Comparison of ENCODE assay signal across 8 cellular contexts in the genomic region with DNA sequence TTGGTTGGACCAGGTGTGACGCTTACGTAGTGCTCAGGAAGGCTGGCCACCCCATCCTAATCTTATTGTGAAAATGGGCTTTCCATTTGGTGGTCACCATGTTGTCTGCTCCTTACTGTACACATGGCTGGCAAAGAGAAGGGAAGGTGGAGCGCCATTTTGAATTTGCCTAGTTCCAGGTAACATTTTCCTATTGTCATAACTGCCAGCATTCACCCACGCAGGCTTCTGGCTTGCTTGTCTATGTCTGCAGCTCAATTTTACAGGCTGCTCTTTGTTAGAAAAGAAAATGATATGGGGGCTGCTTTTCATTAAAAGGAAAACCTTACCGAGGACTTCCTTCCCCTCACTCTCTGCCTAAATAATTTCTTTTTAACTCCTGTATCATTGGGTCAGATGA. TPM values are rescaled to one million over a fixed set of nuclear protein-coding genes. Genes with fewer than 3 reads are reported as not detected.
DNase-seq lines count a peak whose midpoint lies in the region; ATAC-seq, FAIRE-seq and TF ChIP-seq lines count a peak whose summit lies in the region.
"Not testable (repeated sequence)": the region's sequence is repeated elsewhere in the genome, so short reads cannot be mapped to it uniquely, and the experiment has no call there.

No MANE protein-coding gene starts in this region.

- DNase-seq in A549 (ENCODE audit: low read depth in 1 of 2, low spot score in 1 of 2); CD8-positive, alpha-beta T cell; OCI-LY7 (ENCODE audit: low spot score); MCF 10A (ENCODE audit: unreplicated experiment); HepG2 (ENCODE audit: low spot score); trophoblast cell: not testable (repeated sequence)
- peak; percentile 48 for DNase-seq in activated CD8-positive, alpha-beta memory T cell treated with anti-CD3 and anti-CD28 coated beads for 24 hours

- not testable (repeated sequence) for H3K36me3 Mint-ChIP-seq in CD8-positive, alpha-beta T cell; activated naive CD8-positive, alpha-beta T cell; MCF 10A (ENCODE audit: insufficient read depth, unreplicated experiment)

- not testable (repeated sequence) for H3K79me1 ChIP-seq in trophoblast cell (ENCODE audit: low read length)

- not testable (repeated sequence) for H3K4ac ChIP-seq in trophoblast cell (ENCODE audit: low read depth, low read length)

- peak overlapping the region; percentile 84 to 96; a peak in 5 of 6 replicates for H3K27ac ChIP-seq in A549
- not testable (repeated sequence) for H3K27ac ChIP-seq in CD8-positive, alpha-beta T cell (ENCODE audit: low read depth, low read length); OCI-LY7 (ENCODE audit: low read depth, low read length, poor library complexity, severe bottlenecking); HepG2 (ENCODE audit: extremely low read length, insufficient read depth, low read length); trophoblast cell (ENCODE audit: low read depth, low read length)

- H4K20me1 ChIP-seq in OCI-LY7 (ENCODE audit: insufficient read depth, low read length); HepG2 (ENCODE audit: insufficient read depth, low read length): not testable (repeated sequence)

- CTCF ChIA-PET in A549 (lab: Yijun Ruan, JAX) (interaction anchor here (0.8 to 11.3 kb wide), 6 partner anchors 8 to 100 kb away, joined by 3 to 178 read pairs (median 4); a partner anchor contains a TSS), OCI-LY7 (lab: Charles Lee; ENCODE audit: unreplicated experiment) (interaction anchor here (1.0 kb wide), 1 partner anchor 9 kb away, joined by 4 read pairs; no protein-coding TSS in a partner anchor), MCF 10A (lab: Yijun Ruan, JAX) (interaction anchor here (0.7 to 4.0 kb wide), 4 partner anchors 8 to 107 kb away, joined by 3 to 36 read pairs (median 9); a partner anchor contains a TSS)
- CTCF ChIA-PET in CD8-positive, alpha-beta T cell (lab: Charles Lee), result interaction anchor here (1.9 to 10.5 kb wide), 3 partner anchors 8 to 35 kb away, joined by 6 to 278 read pairs (median 17); a partner anchor contains a TSS
- CTCF ChIA-PET in HepG2 (lab: Yijun Ruan, JAX; ENCODE audit: low intra/inter-chr PET ratio, low total read pairs), result not testable (repeated sequence)

- not testable (repeated sequence) for ATAC-seq in A549; CD8-positive, alpha-beta T cell; HepG2

- H3K9me2 ChIP-seq in OCI-LY7 (ENCODE audit: insufficient read depth, low read length), result not testable (repeated sequence)

- peak overlapping the region; percentile 49 for H2BK120ac ChIP-seq in trophoblast cell (ENCODE audit: insufficient read depth, low read length, poor library complexity)

- not testable (repeated sequence) for H3K9me3 ChIP-seq in A549; CD8-positive, alpha-beta T cell (ENCODE audit: low read length); OCI-LY7 (ENCODE audit: low read length); HepG2 (ENCODE audit: low read length); trophoblast cell (ENCODE audit: insufficient read depth, low read depth, low read length)

- H3K27ac Mint-ChIP-seq in CD8-positive, alpha-beta T cell, result peak overlapping the region; percentile 82
- H3K27ac Mint-ChIP-seq in activated naive CD8-positive, alpha-beta T cell, result peak overlapping the region; percentile 75
- H3K27ac Mint-ChIP-seq in MCF 10A (ENCODE audit: low read depth, unreplicated experiment), result peak overlapping the region; percentile 100

- TF ChIP-seq CTCF in A549 (IDR thresholded peaks at IDR 0.05); CD8-positive, alpha-beta T cell (IDR thresholded peaks at IDR 0.05); OCI-LY7 (conservative IDR thresholded peaks at IDR 0.05; ENCODE audit: low read length); MCF 10A (IDR thresholded peaks at IDR 0.05; ENCODE audit: unreplicated experiment); HepG2 (CRISPR knock-in tag; IDR thresholded peaks at IDR 0.05): not testable (repeated sequence)

- in situ Hi-C loops in HepG2 (cut with HindIII; ENCODE audit: extremely low pct_ligation_motif_present, low pct_unique_long_range_greater_than_20kb), result not testable (repeated sequence)

- H3K79me2 ChIP-seq in OCI-LY7 (ENCODE audit: insufficient read depth, low read depth, low read length); HepG2 (ENCODE audit: insufficient read depth, low read length); trophoblast cell (ENCODE audit: control insufficient read depth, insufficient read depth, low read length, poor library complexity): not testable (repeated sequence)

- H4K91ac ChIP-seq in trophoblast cell (ENCODE audit: low read depth, low read length), result not testable (repeated sequence)

- H2AK5ac ChIP-seq in trophoblast cell (ENCODE audit: low read length), result not testable (repeated sequence)

- not testable (repeated sequence) for TF ChIP-seq RAD21 in A549 (conservative IDR thresholded peaks at IDR 0.05 in 1 of 2, IDR thresholded peaks at IDR 0.05 in 1 of 2); HepG2 (CRISPR knock-in tag; IDR thresholded peaks at IDR 0.05)

- TF ChIP-seq POLR2A in A549 (IDR thresholded peaks at IDR 0.05; ENCODE audit: low read length); HepG2 (IDR thresholded peaks at IDR 0.05; ENCODE audit: insufficient read depth in 1 of 2, low read depth in 2 of 2, low read length in 2 of 2): not testable (repeated sequence)

- not testable (repeated sequence) for H3K36me3 ChIP-seq in CD8-positive, alpha-beta T cell (ENCODE audit: insufficient read depth, low read length); OCI-LY7 (ENCODE audit: insufficient read depth, low read length); HepG2 (replicated peaks in 1 of 2; ENCODE audit: control insufficient read depth in 1 of 2, insufficient read depth in 2 of 2, low read length in 2 of 2); trophoblast cell (ENCODE audit: control insufficient read depth in 1 of 2, insufficient read depth in 2 of 2, low read length in 2 of 2)

- peak overlapping the region; percentile 68 for H2BK12ac ChIP-seq in trophoblast cell (ENCODE audit: low read length)

- H4K12ac ChIP-seq in trophoblast cell (ENCODE audit: low read depth, low read length), result not testable (repeated sequence)

- H3K4me1 ChIP-seq in A549, result peaks cover 18% of the 10 kb centered on the region
- peaks cover 37% of the 10 kb centered on the region for H3K4me1 ChIP-seq in CD8-positive, alpha-beta T cell (ENCODE audit: insufficient read depth, low read length)
- peaks cover 25% of the 10 kb centered on the region for H3K4me1 ChIP-seq in OCI-LY7 (ENCODE audit: insufficient read depth, low read length, poor library complexity, severe bottlenecking)
- H3K4me1 ChIP-seq in HepG2 (ENCODE audit: insufficient read depth, low read length), result peaks cover 21% of the 10 kb centered on the region
- H3K4me1 ChIP-seq in trophoblast cell (ENCODE audit: control insufficient read depth in 1 of 2, insufficient read depth in 2 of 2, low read length in 2 of 2), result not testable (repeated sequence)

- H3K4me1 Mint-ChIP-seq in CD8-positive, alpha-beta T cell (ENCODE audit: low read depth), result peaks cover 37% of the 10 kb centered on the region
- H3K4me1 Mint-ChIP-seq in activated naive CD8-positive, alpha-beta T cell (ENCODE audit: low read depth), result peaks cover 47% of the 10 kb centered on the region
- H3K4me1 Mint-ChIP-seq in MCF 10A (ENCODE audit: insufficient read depth, unreplicated experiment), result peaks cover 17% of the 10 kb centered on the region

- not testable (repeated sequence) for H4K8ac ChIP-seq in trophoblast cell (ENCODE audit: low read depth, low read length)

- BruUV-seq in OCI-LY7 (replicated peaks; lab: Mats Ljungman, UMichigan); MCF 10A (replicated peaks; lab: Mats Ljungman, UMichigan); HepG2 (replicated peaks; lab: Mats Ljungman, UMichigan): not testable (repeated sequence)

- not testable (repeated sequence) for FAIRE-seq in A549 (lab: Jason Lieb, UNC); HepG2 (lab: Jason Lieb, UNC)

- H3K9ac ChIP-seq in HepG2 (ENCODE audit: insufficient read depth, low read depth, low read length); trophoblast cell (ENCODE audit: low read length): not testable (repeated sequence)

- not testable (repeated sequence) for H3K18ac ChIP-seq in trophoblast cell (ENCODE audit: low read length)

- not testable (repeated sequence) for H3K4me3 Mint-ChIP-seq in CD8-positive, alpha-beta T cell; activated naive CD8-positive, alpha-beta T cell; MCF 10A (ENCODE audit: unreplicated experiment)

- peak overlapping the region; percentile 32 for H3K14ac ChIP-seq in trophoblast cell (ENCODE audit: low read length)

- not testable (repeated sequence) for H3K9me3 Mint-ChIP-seq in CD8-positive, alpha-beta T cell; activated naive CD8-positive, alpha-beta T cell (ENCODE audit: low read depth); MCF 10A (ENCODE audit: unreplicated experiment)

- TF ChIP-seq EP300 in A549 (IDR thresholded peaks at IDR 0.05); HepG2 (IDR thresholded peaks at IDR 0.05; ENCODE audit: low read depth in 2 of 2, low read length in 2 of 2); HepG2 (CRISPR knock-in tag; IDR thresholded peaks at IDR 0.05; ENCODE audit: borderline replicate concordance): not testable (repeated sequence)

- H3K4me3 ChIP-seq in A549; CD8-positive, alpha-beta T cell (ENCODE audit: low read depth, low read length); OCI-LY7 (ENCODE audit: low read depth, low read length, poor library complexity, severe bottlenecking); HepG2 (replicated peaks in 1 of 3; ENCODE audit: insufficient read depth in 1 of 3, low read depth in 2 of 3, low read length in 3 of 3); trophoblast cell (ENCODE audit: low read depth, low read length): not testable (repeated sequence)

- POLR2A ChIA-PET in A549 (lab: Yijun Ruan, JAX) (interaction anchor here (1.1 to 6.7 kb wide), 2 partner anchors 12 to 13 kb away, joined by 4 to 131 read pairs; a partner anchor contains a TSS), OCI-LY7 (lab: Charles Lee) (interaction anchor here (0.8 to 3.8 kb wide), 3 partner anchors 11 to 36 kb away, joined by 4 to 41 read pairs (median 5); a partner anchor contains a TSS), MCF 10A (lab: Yijun Ruan, JAX) (interaction anchor here (0.6 to 7.4 kb wide), 3 partner anchors 7 to 137 kb away, joined by 3 to 189 read pairs (median 3); a partner anchor contains a TSS), HepG2 (lab: Yijun Ruan, JAX) (interaction anchor here (1.2 to 4.9 kb wide), 3 partner anchors 8 to 29 kb away, joined by 3 to 141 read pairs (median 5); a partner anchor contains a TSS)
- POLR2A ChIA-PET in CD8-positive, alpha-beta T cell (lab: Charles Lee), result interaction anchor here (0.7 to 10.5 kb wide), 2 partner anchors 12 to 23 kb away, joined by 4 to 153 read pairs; a partner anchor contains a TSS

- H2BK5ac ChIP-seq in trophoblast cell (ENCODE audit: low read depth, low read length, poor library complexity), result not testable (repeated sequence)

- H3K27me3 ChIP-seq in CD8-positive, alpha-beta T cell (ENCODE audit: insufficient read depth, low read length); HepG2 (ENCODE audit: control insufficient read depth in 1 of 2, insufficient read depth in 2 of 2, low read length in 2 of 2); trophoblast cell (ENCODE audit: insufficient read depth, low read length): not testable (repeated sequence)

- WGBS in A549 (ENCODE audit: missing lambda C conversion rate), result 95% methylated on average over 5 of the region's 5 CpGs
- 68% methylated on average over 5 of the region's 5 CpGs for WGBS in HepG2 (ENCODE audit: low lambda C conversion rate)
- WGBS in trophoblast cell (ENCODE audit: extremely low coverage, insufficient coverage, insufficient read length), result no CpG with 5 or more reads among the region's 5 CpGs

- not testable (repeated sequence) for H3K4me2 ChIP-seq in A549; OCI-LY7 (ENCODE audit: low read length); HepG2 (ENCODE audit: low read depth, low read length); trophoblast cell (ENCODE audit: low read length)

- H3K23ac ChIP-seq in trophoblast cell (ENCODE audit: low read length), result not testable (repeated sequence)

- not testable (repeated sequence) for H3K27me3 Mint-ChIP-seq in CD8-positive, alpha-beta T cell (ENCODE audit: low read depth); activated naive CD8-positive, alpha-beta T cell; MCF 10A (ENCODE audit: insufficient read depth, unreplicated experiment)

- intact Hi-C loops in CD8-positive, alpha-beta T cell (cut with DNase I, micrococcal nuclease); OCI-LY7 (cut with micrococcal nuclease; ENCODE audit: unreplicated experiment); MCF 10A (cut with micrococcal nuclease): not testable (repeated sequence)
- intact Hi-C loops in HepG2 (cut with micrococcal nuclease; ENCODE audit: unreplicated experiment), result loop anchor here (1.0 kb wide), 1 partner anchor 10 kb away; no protein-coding TSS in a partner anchor

- H2AFZ ChIP-seq in OCI-LY7 (ENCODE audit: low read length), result peak overlapping the region; percentile 90; the same call in 1 of the 2 replicates
- H2AFZ ChIP-seq in HepG2 (ENCODE audit: low read length), result peak overlapping the region; percentile 10
- H2AFZ ChIP-seq in trophoblast cell (ENCODE audit: insufficient read depth, low read length, poor library complexity), result not testable (repeated sequence)

RNA-seq across cellular contexts. Expression of a gene that starts 12.4 kb away (rescaled TPM):
- polyA plus RNA-seq in A549 (2011; rRNA removed) (2,292 and 3,109 TPM in 2 replicates), A549 (2017; fragmentation: RNase III; extraction: RNeasy Plus Mini Kit Qiagen cat#74134 plus additional on column Dnase treatment) (6,648 to 7,189 TPM (median 7,015 TPM) in 3 replicates), HepG2 (2011; rRNA removed) (528 and 665 TPM in 2 replicates)
- polyA plus RNA-seq in A549 (2012; cell fraction: cytosol; rRNA removed), result 4,680 and 6,577 TPM in 2 replicates
- polyA plus RNA-seq in A549 (2012; cell fraction: nucleus; rRNA removed), result 1,922 and 4,092 TPM in 2 replicates
- polyA minus RNA-seq in A549 (2011; rRNA and poly(A)+ RNA removed), result 369 and 387 TPM in 2 replicates
- total RNA-seq in CD8-positive, alpha-beta T cell, result 1,000 to 10,000 TPM; 1,479 to 1,577 TPM
- 1,901 and 3,039 TPM in 2 replicates for total RNA-seq in OCI-LY7 (2014; rRNA removed; shearing (Covaris generic))
- total RNA-seq in OCI-LY7 (2022) (869 and 903 TPM in 2 replicates), MCF 10A (2022) (3,313 and 3,349 TPM in 2 replicates), HepG2 (2016; rRNA removed; fragmentation: Illumina TruSeq; extraction: Trizol) (708 and 754 TPM in 2 replicates)
- total RNA-seq in HepG2 (2016; cell fraction: cytosol; rRNA removed; fragmentation: Illumina TruSeq; extraction: Trizol; ENCODE audit: low read depth), result 577 and 682 TPM in 2 replicates
- total RNA-seq in HepG2 (2016; cell fraction: insoluble cytoplasmic fraction; rRNA removed; fragmentation: Illumina TruSeq; extraction: Trizol), result 702 and 711 TPM in 2 replicates
- total RNA-seq in HepG2 (2016; cell fraction: membrane; rRNA removed; fragmentation: Illumina TruSeq; extraction: Trizol), result 753 and 798 TPM in 2 replicates
- total RNA-seq in HepG2 (2016; cell fraction: nucleus; rRNA removed; fragmentation: Illumina TruSeq; extraction: Trizol), result 206 and 246 TPM in 2 replicates
- 1,060 and 1,065 TPM in 2 replicates for polyA plus RNA-seq in HepG2 (2011; cell fraction: cytosol; rRNA removed)
- polyA plus RNA-seq in HepG2 (2011; cell fraction: nucleus; rRNA removed), result 311 and 445 TPM in 2 replicates
- 917 and 1,099 TPM in 2 replicates for polyA plus RNA-seq in HepG2 (2012)
- polyA plus RNA-seq in HepG2 (2016; cell fraction: cytosol; fragmentation: Illumina TruSeq; extraction: Trizol; ENCODE audit: low read depth), result 700 and 865 TPM in 2 replicates
- polyA plus RNA-seq in HepG2 (2016; cell fraction: insoluble cytoplasmic fraction; fragmentation: Illumina TruSeq; extraction: Trizol; ENCODE audit: low read depth), result 669 and 773 TPM in 2 replicates
- 819 and 872 TPM in 2 replicates for polyA plus RNA-seq in HepG2 (2016; cell fraction: membrane; fragmentation: Illumina TruSeq; extraction: Trizol; ENCODE audit: low read depth)
- 429 and 431 TPM in 2 replicates for polyA plus RNA-seq in HepG2 (2016; cell fraction: nucleus; fragmentation: Illumina TruSeq; extraction: Trizol; ENCODE audit: insufficient read depth, low read depth)
- polyA minus RNA-seq in HepG2 (2011; rRNA and poly(A)+ RNA removed; ENCODE audit: low replicate concordance), result 67.4 and 236 TPM in 2 replicates
- polyA minus RNA-seq in HepG2 (2011; cell fraction: cytosol; rRNA and poly(A)+ RNA removed), result 123 and 157 TPM in 2 replicates
- 35.6 and 38.8 TPM in 2 replicates for polyA minus RNA-seq in HepG2 (2011; cell fraction: nucleus; rRNA and poly(A)+ RNA removed)
- 2,539 and 2,657 TPM in 2 replicates for polyA plus RNA-seq in trophoblast cell (2013)

RNA-seq across cellular contexts. Expression of a gene that starts 36.9 kb away (rescaled TPM):
- polyA plus RNA-seq in A549 (2011; rRNA removed) (6.1 and 8.1 TPM in 2 replicates), A549 (2017; fragmentation: RNase III; extraction: RNeasy Plus Mini Kit Qiagen cat#74134 plus additional on column Dnase treatment) (7.0 to 7.4 TPM (median 7.1 TPM) in 3 replicates), HepG2 (2011; rRNA removed) (0.15 and 0.21 TPM in 2 replicates)
- 6.3 and 8.3 TPM in 2 replicates for polyA plus RNA-seq in A549 (2012; cell fraction: cytosol; rRNA removed)
- 8.9 and 9.0 TPM in 2 replicates for polyA plus RNA-seq in A549 (2012; cell fraction: nucleus; rRNA removed)
- 18.1 and 18.9 TPM in 2 replicates for polyA minus RNA-seq in A549 (2011; rRNA and poly(A)+ RNA removed)
- total RNA-seq in CD8-positive, alpha-beta T cell, result 100 to 1,000 TPM; 138 to 142 TPM
- total RNA-seq in OCI-LY7 (2014; rRNA removed; shearing (Covaris generic)), result 0.49 and 1.9 TPM in 2 replicates
- total RNA-seq in OCI-LY7 (2022) (1.6 and 1.8 TPM in 2 replicates), MCF 10A (2022) (17.3 and 20.0 TPM in 2 replicates), HepG2 (2016; rRNA removed; fragmentation: Illumina TruSeq; extraction: Trizol) (0.36 TPM in 1 of 2 replicates, not detected in the other)
- total RNA-seq in HepG2 (2016; cell fraction: cytosol; rRNA removed; fragmentation: Illumina TruSeq; extraction: Trizol; ENCODE audit: low read depth), result not detected in 2 replicates
- total RNA-seq in HepG2 (2016; cell fraction: insoluble cytoplasmic fraction; rRNA removed; fragmentation: Illumina TruSeq; extraction: Trizol), result 0.09 TPM in 1 of 2 replicates, not detected in the other
- total RNA-seq in HepG2 (2016; cell fraction: membrane; rRNA removed; fragmentation: Illumina TruSeq; extraction: Trizol), result 0.38 TPM in 1 of 2 replicates, not detected in the other
- total RNA-seq in HepG2 (2016; cell fraction: nucleus; rRNA removed; fragmentation: Illumina TruSeq; extraction: Trizol), result 0.34 TPM in 1 of 2 replicates, not detected in the other
- polyA plus RNA-seq in HepG2 (2011; cell fraction: cytosol; rRNA removed), result 0.21 TPM in 1 of 2 replicates, not detected in the other
- 0.12 TPM in 1 of 2 replicates, not detected in the other for polyA plus RNA-seq in HepG2 (2011; cell fraction: nucleus; rRNA removed)
- polyA plus RNA-seq in HepG2 (2012), result 0.13 and 0.25 TPM in 2 replicates
- 0.28 TPM in 1 of 2 replicates, not detected in the other for polyA plus RNA-seq in HepG2 (2016; cell fraction: cytosol; fragmentation: Illumina TruSeq; extraction: Trizol; ENCODE audit: low read depth)
- not detected in 2 replicates for polyA plus RNA-seq in HepG2 (2016; cell fraction: insoluble cytoplasmic fraction; fragmentation: Illumina TruSeq; extraction: Trizol; ENCODE audit: low read depth)
- 0.06 TPM in 1 of 2 replicates, not detected in the other for polyA plus RNA-seq in HepG2 (2016; cell fraction: membrane; fragmentation: Illumina TruSeq; extraction: Trizol; ENCODE audit: low read depth)
- polyA plus RNA-seq in HepG2 (2016; cell fraction: nucleus; fragmentation: Illumina TruSeq; extraction: Trizol; ENCODE audit: insufficient read depth, low read depth), result not detected in 2 replicates
- 0.16 and 246 TPM in 2 replicates for polyA minus RNA-seq in HepG2 (2011; rRNA and poly(A)+ RNA removed; ENCODE audit: low replicate concordance)
- polyA minus RNA-seq in HepG2 (2011; cell fraction: cytosol; rRNA and poly(A)+ RNA removed), result not detected in 2 replicates
- polyA minus RNA-seq in HepG2 (2011; cell fraction: nucleus; rRNA and poly(A)+ RNA removed), result 0.50 TPM in 1 of 2 replicates, not detected in the other
- 10.7 and 12.4 TPM in 2 replicates for polyA plus RNA-seq in trophoblast cell (2013)

RNA-seq across cellular contexts. Expression of a gene that starts 53.1 kb away (rescaled TPM):
- polyA plus RNA-seq in A549 (2011; rRNA removed) (194 and 221 TPM in 2 replicates), A549 (2017; fragmentation: RNase III; extraction: RNeasy Plus Mini Kit Qiagen cat#74134 plus additional on column Dnase treatment) (76.5 to 83.9 TPM (median 77.8 TPM) in 3 replicates), HepG2 (2011; rRNA removed) (84.0 and 116 TPM in 2 replicates)
- 52.1 and 59.5 TPM in 2 replicates for polyA plus RNA-seq in A549 (2012; cell fraction: cytosol; rRNA removed)
- polyA plus RNA-seq in A549 (2012; cell fraction: nucleus; rRNA removed), result 15.5 and 20.4 TPM in 2 replicates
- polyA minus RNA-seq in A549 (2011; rRNA and poly(A)+ RNA removed), result 103 and 125 TPM in 2 replicates
- total RNA-seq in CD8-positive, alpha-beta T cell, result 10 to 100 TPM; 85.3 to 89.5 TPM
- total RNA-seq in OCI-LY7 (2014; rRNA removed; shearing (Covaris generic)), result 42.2 and 63.0 TPM in 2 replicates
- total RNA-seq in OCI-LY7 (2022) (95.1 and 108 TPM in 2 replicates), MCF 10A (2022) (169 and 170 TPM in 2 replicates), HepG2 (2016; rRNA removed; fragmentation: Illumina TruSeq; extraction: Trizol) (62.1 and 64.6 TPM in 2 replicates)
- total RNA-seq in HepG2 (2016; cell fraction: cytosol; rRNA removed; fragmentation: Illumina TruSeq; extraction: Trizol; ENCODE audit: low read depth), result 70.3 and 83.0 TPM in 2 replicates
- total RNA-seq in HepG2 (2016; cell fraction: insoluble cytoplasmic fraction; rRNA removed; fragmentation: Illumina TruSeq; extraction: Trizol), result 58.7 and 60.0 TPM in 2 replicates
- 130 and 138 TPM in 2 replicates for total RNA-seq in HepG2 (2016; cell fraction: membrane; rRNA removed; fragmentation: Illumina TruSeq; extraction: Trizol)
- 26.8 and 30.5 TPM in 2 replicates for total RNA-seq in HepG2 (2016; cell fraction: nucleus; rRNA removed; fragmentation: Illumina TruSeq; extraction: Trizol)
- polyA plus RNA-seq in HepG2 (2011; cell fraction: cytosol; rRNA removed), result 56.6 and 82.6 TPM in 2 replicates
- polyA plus RNA-seq in HepG2 (2011; cell fraction: nucleus; rRNA removed), result 32.2 and 32.7 TPM in 2 replicates
- 88.5 and 102 TPM in 2 replicates for polyA plus RNA-seq in HepG2 (2012)
- polyA plus RNA-seq in HepG2 (2016; cell fraction: cytosol; fragmentation: Illumina TruSeq; extraction: Trizol; ENCODE audit: low read depth), result 102 and 116 TPM in 2 replicates
- 68.3 and 73.2 TPM in 2 replicates for polyA plus RNA-seq in HepG2 (2016; cell fraction: insoluble cytoplasmic fraction; fragmentation: Illumina TruSeq; extraction: Trizol; ENCODE audit: low read depth)
- polyA plus RNA-seq in HepG2 (2016; cell fraction: membrane; fragmentation: Illumina TruSeq; extraction: Trizol; ENCODE audit: low read depth), result 124 and 125 TPM in 2 replicates
- 42.2 and 45.3 TPM in 2 replicates for polyA plus RNA-seq in HepG2 (2016; cell fraction: nucleus; fragmentation: Illumina TruSeq; extraction: Trizol; ENCODE audit: insufficient read depth, low read depth)
- 60.2 and 78.6 TPM in 2 replicates for polyA minus RNA-seq in HepG2 (2011; rRNA and poly(A)+ RNA removed; ENCODE audit: low replicate concordance)
- 66.3 and 77.2 TPM in 2 replicates for polyA minus RNA-seq in HepG2 (2011; cell fraction: cytosol; rRNA and poly(A)+ RNA removed)
- 32.3 and 45.8 TPM in 2 replicates for polyA minus RNA-seq in HepG2 (2011; cell fraction: nucleus; rRNA and poly(A)+ RNA removed)
- polyA plus RNA-seq in trophoblast cell (2013), result 43.3 and 44.7 TPM in 2 replicates
